ENCODE assay signal across 8 cellular contexts in genomic region chr20:47977789-47978252, GRCh38.
DNase-seq lines count a peak whose midpoint lies in the region; ATAC-seq and TF ChIP-seq lines count a peak whose summit lies in the region.
"Not testable (repeated sequence)": the region's sequence is repeated elsewhere in the genome, so short reads cannot be mapped to it uniquely, and the experiment has no call there.

No MANE protein-coding gene starts in this region.

- H3F3A ChIP-seq in SK-N-SH (replicated peaks; ENCODE audit: insufficient read depth): not testable (repeated sequence)

- H3K4me1 ChIP-seq in BLaER1: peaks cover 44% of the 10 kb centered on the region
- H3K4me1 ChIP-seq in SK-N-SH (ENCODE audit: control insufficient read depth in 1 of 2, insufficient read depth in 2 of 2, low read depth in 1 of 2, low read length in 1 of 2): peaks cover 0 to 20% of the 10 kb centered on the region in 2 experiments; a peak in 1 of 4 replicates
- not testable (repeated sequence) for H3K4me1 ChIP-seq in adrenal gland (replicated peaks in 1 of 2)
- H3K4me1 ChIP-seq in esophagus muscularis mucosa: peaks cover 6 to 34% (median 14%) of the 10 kb centered on the region in 4 donors

- H4K20me1 ChIP-seq in BLaER1; SK-N-SH (ENCODE audit: insufficient read depth): not testable (repeated sequence)

- not testable (repeated sequence) for H3K9me2 ChIP-seq in SK-N-SH

- intact Hi-C loops in adrenal gland (cut with DNase I): not testable (repeated sequence)
- intact Hi-C loops in esophagus muscularis mucosa (cut with DNase I): loop anchor here (10.0 kb wide), 2 partner anchors 193 to 647 kb away; partner anchors contain the start of gene SULF2

- peaks cover 31% of the 10 kb centered on the region for H3K9me3 Mint-ChIP-seq in HFFc6
- H3K9me3 Mint-ChIP-seq in naive thymus-derived CD8-positive, alpha-beta T cell: not testable (repeated sequence)

- H3K36me3 ChIP-seq in BLaER1; SK-N-SH (replicated peaks in 1 of 2; ENCODE audit: control insufficient read depth in 1 of 2, insufficient read depth in 2 of 2, low read length in 1 of 2); adrenal gland (replicated peaks in 1 of 2); esophagus muscularis mucosa: not testable (repeated sequence)

- POLR2A ChIA-PET in SK-N-SH (lab: Yijun Ruan, JAX); naive thymus-derived CD8-positive, alpha-beta T cell (lab: Charles Lee): not testable (repeated sequence)

- not testable (repeated sequence) for H3K36me3 Mint-ChIP-seq in HFFc6 (ENCODE audit: low read depth); naive thymus-derived CD8-positive, alpha-beta T cell

- TF ChIP-seq RAD21 in SK-N-SH (IDR thresholded peaks at IDR 0.05; ENCODE audit: low read length): not testable (repeated sequence)

- CTCF ChIA-PET in SK-N-SH (lab: Yijun Ruan, JAX): interaction anchor here (0.8 kb wide), 1 partner anchor 191 kb away, joined by 3 read pairs; no protein-coding TSS in a partner anchor

- H3K4me3 ChIP-seq in BLaER1; SK-N-SH (ENCODE audit: low read depth in 2 of 2, low read length in 1 of 2); adrenal gland: not testable (repeated sequence)
- H3K4me3 ChIP-seq in esophagus muscularis mucosa: peak overlapping the region in 1 of 4 donors; percentile 20

- not testable (repeated sequence) for H3K27ac Mint-ChIP-seq in HFFc6
- peak overlapping the region in 1 of 10 donors; percentile 41 for H3K27ac Mint-ChIP-seq in naive thymus-derived CD8-positive, alpha-beta T cell

- not testable (repeated sequence) for H3K4me1 Mint-ChIP-seq in HFFc6 (ENCODE audit: low read depth)
- H3K4me1 Mint-ChIP-seq in naive thymus-derived CD8-positive, alpha-beta T cell: peaks cover 2 to 21% (median 11%) of the 10 kb centered on the region in 4 donors

- not testable (repeated sequence) for H3K9me3 ChIP-seq in BLaER1; SK-N-SH; adrenal gland (replicated peaks in 1 of 3); esophagus muscularis mucosa

- not testable (repeated sequence) for H3K27me3 Mint-ChIP-seq in HFFc6 (ENCODE audit: insufficient read depth)
- H3K27me3 Mint-ChIP-seq in naive thymus-derived CD8-positive, alpha-beta T cell: peaks cover 2 to 31% (median 26%) of the 10 kb centered on the region in 5 donors

- H3K27ac ChIP-seq in BLaER1: not testable (repeated sequence)
- H3K27ac ChIP-seq in SK-N-SH (ENCODE audit: low read depth in 2 of 2, low read length in 1 of 2) (peak overlapping the region in 1 of 2 experiments; percentile 79; a peak in 2 of 4 replicates), adrenal gland (peak overlapping the region in 3 of 5 donors; percentile 20 to 75 (median 54)), esophagus muscularis mucosa (replicated peaks in 1 of 4) (peak overlapping the region; percentile 62 to 78 (median 72))

- H3K79me2 ChIP-seq in SK-N-SH (ENCODE audit: insufficient read depth): not testable (repeated sequence)

- H3K4me2 ChIP-seq in BLaER1: peak overlapping the region; percentile 37
- not testable (repeated sequence) for H3K4me2 ChIP-seq in SK-N-SH

- not testable (repeated sequence) for H3K9ac ChIP-seq in BLaER1, SK-N-SH

- not testable (repeated sequence) for H3K27me3 ChIP-seq in BLaER1; SK-N-SH (ENCODE audit: insufficient read depth); adrenal gland; esophagus muscularis mucosa

- not testable (repeated sequence) for TF ChIP-seq POLR2A in adrenal gland (IDR thresholded peaks at IDR 0.05); esophagus muscularis mucosa (IDR thresholded peaks at IDR 0.05; ENCODE audit: low read depth)

- H2AFZ ChIP-seq in SK-N-SH (ENCODE audit: low read depth): not testable (repeated sequence)

- DNase-seq in HFFc6; esophagus muscularis mucosa (ENCODE audit: extremely low spot score); naive thymus-derived CD8-positive, alpha-beta T cell: not testable (repeated sequence)
- peak; percentile 60 for DNase-seq in NCI-H345 (lab: John Stamatoyannopoulos, UW)
- DNase-seq in SK-N-SH: peak; percentile 52
- peak in 5 of 7 donors; percentile 44 to 72 (median 53) for DNase-seq in adrenal gland
- DNase-seq in retina: peak; percentile 65

- ATAC-seq in naive thymus-derived CD8-positive, alpha-beta T cell: not testable (repeated sequence)

- H3K4me3 Mint-ChIP-seq in HFFc6: peak overlapping the region; percentile 54; the same call in 1 of the 2 replicates
- H3K4me3 Mint-ChIP-seq in naive thymus-derived CD8-positive, alpha-beta T cell: peak overlapping the region in 7 of 10 donors; percentile 18 to 53 (median 33)

- TF ChIP-seq CTCF in HFFc6 (IDR thresholded peaks at IDR 0.05); SK-N-SH (IDR thresholded peaks at IDR 0.05); adrenal gland (IDR thresholded peaks at IDR 0.05); esophagus muscularis mucosa (IDR thresholded peaks at IDR 0.05): not testable (repeated sequence)

- not testable (repeated sequence) for TF ChIP-seq EP300 in SK-N-SH (IDR thresholded peaks at IDR 0.05; ENCODE audit: borderline replicate concordance in 1 of 2, low read depth in 1 of 2, low read length in 1 of 2); esophagus muscularis mucosa (IDR thresholded peaks at IDR 0.05)

- 48% methylated on average over 6 of the region's 8 CpGs for WGBS in SK-N-SH (ENCODE audit: low lambda C conversion rate)
- 40 to 57% (median 47%) methylated on average over 2 to 8 of the region's 8 CpGs for WGBS in adrenal gland, 4 donors
- 48% methylated on average over 8 of the region's 8 CpGs for WGBS in esophagus muscularis mucosa
